ENCODE assay signal across 13 cellular contexts in the genomic region with DNA sequence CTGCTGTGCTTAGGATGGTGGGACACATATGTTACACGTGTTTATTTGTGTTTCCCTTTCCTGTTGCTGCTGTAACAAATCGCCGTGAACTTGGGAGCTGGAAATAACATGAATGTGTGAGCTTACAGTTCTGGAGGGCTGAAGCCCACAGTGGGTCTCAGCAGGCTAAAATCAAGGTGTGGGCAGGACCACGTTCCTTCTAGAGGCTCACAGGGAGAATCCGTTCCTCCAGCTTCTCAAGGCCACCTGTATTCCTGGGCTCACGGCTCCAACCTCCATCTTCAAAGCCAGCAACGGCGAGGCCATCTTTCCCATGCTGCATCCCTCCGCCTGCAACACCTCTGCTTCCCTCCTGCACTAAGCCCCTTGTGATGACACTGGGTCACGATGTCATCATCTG. TPM values are rescaled to one million over a fixed set of nuclear protein-coding genes. Genes with fewer than 3 reads are reported as not detected.
DNase-seq lines count a peak whose midpoint lies in the region; ATAC-seq and TF ChIP-seq lines count a peak whose summit lies in the region.
"Had no signal": no experiment of that assay in that cellular context is flagged by ENCODE, and none has a peak within 500 bp of the region (broad histone marks: within the 10 kb centered on the region; RNA-seq: fewer than 3 reads in every experiment).

No MANE protein-coding gene starts in this region.

- peaks cover 22% of the 10 kb centered on the region for H3K9me3 Mint-ChIP-seq in activated CD4-positive, alpha-beta T cell treated with anti-CD3 and anti-CD28 coated beads, Interleukin-2, amount 10 ng/mL, durations not matched to agents 7 days and 5 days
- no peaks in the 10 kb centered on the region for H3K9me3 Mint-ChIP-seq in endothelial cell (ENCODE audit: unreplicated experiment)
- peaks cover 2 to 6% of the 10 kb centered on the region in 2 donors for H3K9me3 Mint-ChIP-seq in stimulated activated naive B cell treated with anti-CD40 and anti-IgM and Interleukin-4, amounts not matched to agents 10 μg/mL and 1 μg/mL and 100 μg/mL, for 72 hours

- intact Hi-C loops in spleen (cut with DNase I; ENCODE audit: low total_unique reads), result no loop called here

- no peak for ATAC-seq in stimulated activated naive B cell treated with anti-CD40 and anti-IgM and Interleukin-4, amounts not matched to agents 10 μg/mL and 1 μg/mL and 100 μg/mL, for 72 hours (replicated peaks)
- ATAC-seq in GM21515 (IDR thresholded peaks at IDR 0.05; ENCODE audit: unreplicated experiment), result no peak
- ATAC-seq: gastrocnemius medialis had no signal

- H3K27ac ChIP-seq in Peyer's patch (peak overlapping the region in 3 of 4 donors; percentile 8 to 76 (median 51)), spleen (peak overlapping the region in 3 of 8 donors; percentile 32 to 76 (median 47))

- 76 to 84% (median 82%) methylated on average over 10 of the region's 10 CpGs for WGBS in spleen, 5 donors

- H3K4me3 Mint-ChIP-seq in activated CD4-positive, alpha-beta T cell treated with anti-CD3 and anti-CD28 coated beads, Interleukin-2, amount 10 ng/mL, durations not matched to agents 7 days and 5 days, result peak overlapping the region; percentile 74
- no peak overlapping the region for H3K4me3 Mint-ChIP-seq in endothelial cell (ENCODE audit: unreplicated experiment)
- no peak overlapping the region for H3K4me3 Mint-ChIP-seq in stimulated activated naive B cell treated with anti-CD40 and anti-IgM and Interleukin-4, amounts not matched to agents 10 μg/mL and 1 μg/mL and 100 μg/mL, for 72 hours

- TF ChIP-seq POLR2A in Peyer's patch (IDR thresholded peaks at IDR 0.05), result no peak
- no peak for TF ChIP-seq POLR2A in spleen (IDR thresholded peaks at IDR 0.05)

- no peak for DNase-seq in activated CD4-positive, alpha-beta T cell treated with anti-CD3 and anti-CD28 coated beads, Interleukin-2, amount 10 ng/mL, durations not matched to agents 7 days and 5 days
- no peak for DNase-seq in activated CD4-positive, alpha-beta T cell treated with anti-CD3 and anti-CD28 coated beads, Interleukin-2, amount 50 U/mL, for 4 hours
- DNase-seq in Peyer's patch, result no peak
- no peak for DNase-seq in endothelial cell (ENCODE audit: low spot score)
- DNase-seq in stimulated activated naive B cell treated with anti-CD40 and anti-IgM and Interleukin-4, amounts not matched to agents 10 μg/mL and 1 μg/mL and 100 μg/mL, for 72 hours, result no peak
- no peak for DNase-seq in NCI-H510A (lab: John Stamatoyannopoulos, UW)
- no peak for DNase-seq in spleen
- DNase-seq: DMS 273 treated with DMSO at 0.1 percent for 48 hours, gastrocnemius medialis, NCI-H1092, NCI-H345 had no signal

- CTCF ChIA-PET in activated CD4-positive, alpha-beta T cell treated with anti-CD3 and anti-CD28 coated beads, Interleukin-2, amount 10 ng/mL, durations not matched to agents 7 days and 5 days (lab: Charles Lee), result interaction anchor here (0.6 to 5.5 kb wide), 11 partner anchors 8 to 251 kb away, joined by 3 to 42 read pairs (median 5); no protein-coding TSS in a partner anchor

- H3K4me1 Mint-ChIP-seq in activated CD4-positive, alpha-beta T cell treated with anti-CD3 and anti-CD28 coated beads, Interleukin-2, amount 10 ng/mL, durations not matched to agents 7 days and 5 days, result peaks cover 86% of the 10 kb centered on the region
- peaks cover 21% of the 10 kb centered on the region for H3K4me1 Mint-ChIP-seq in endothelial cell (ENCODE audit: unreplicated experiment)
- H3K4me1 Mint-ChIP-seq in stimulated activated naive B cell treated with anti-CD40 and anti-IgM and Interleukin-4, amounts not matched to agents 10 μg/mL and 1 μg/mL and 100 μg/mL, for 72 hours, result peaks cover 21 to 32% of the 10 kb centered on the region in 2 donors

- no peaks in the 10 kb centered on the region for H3K27me3 ChIP-seq in Peyer's patch
- H3K27me3 ChIP-seq in spleen (replicated peaks in 1 of 7), result no peaks in the 10 kb centered on the region
- H3K27me3 ChIP-seq: gastrocnemius medialis had no signal

- H3K4me3 ChIP-seq in Peyer's patch (no peak overlapping the region), spleen (no peak overlapping the region)
- H3K4me3 ChIP-seq: gastrocnemius medialis had no signal

- H3K9me3 ChIP-seq in Peyer's patch (no peaks in the 10 kb centered on the region), spleen (peaks cover 0 to 5% (median 0%) of the 10 kb centered on the region in 8 donors)
- H3K9me3 ChIP-seq: gastrocnemius medialis had no signal

- H3K36me3 Mint-ChIP-seq in activated CD4-positive, alpha-beta T cell treated with anti-CD3 and anti-CD28 coated beads, Interleukin-2, amount 10 ng/mL, durations not matched to agents 7 days and 5 days (ENCODE audit: low read depth), result peaks cover 47% of the 10 kb centered on the region
- peaks cover 5% of the 10 kb centered on the region for H3K36me3 Mint-ChIP-seq in endothelial cell (ENCODE audit: low read depth, unreplicated experiment)
- H3K36me3 Mint-ChIP-seq in stimulated activated naive B cell treated with anti-CD40 and anti-IgM and Interleukin-4, amounts not matched to agents 10 μg/mL and 1 μg/mL and 100 μg/mL, for 72 hours, result no peaks in the 10 kb centered on the region

- peak overlapping the region; percentile 92 for H3K27ac Mint-ChIP-seq in activated CD4-positive, alpha-beta T cell treated with anti-CD3 and anti-CD28 coated beads, Interleukin-2, amount 10 ng/mL, durations not matched to agents 7 days and 5 days
- H3K27ac Mint-ChIP-seq in endothelial cell (ENCODE audit: unreplicated experiment), result peak overlapping the region; percentile 66
- H3K27ac Mint-ChIP-seq in stimulated activated naive B cell treated with anti-CD40 and anti-IgM and Interleukin-4, amounts not matched to agents 10 μg/mL and 1 μg/mL and 100 μg/mL, for 72 hours, result peak overlapping the region; percentile 33

- H3K4me1 ChIP-seq in Peyer's patch (peaks cover 0 to 8% (median 1%) of the 10 kb centered on the region in 4 donors), spleen (peaks cover 0 to 46% (median 18%) of the 10 kb centered on the region in 6 donors)
- H3K4me1 ChIP-seq: gastrocnemius medialis had no signal

- TF ChIP-seq CTCF in Peyer's patch (IDR thresholded peaks at IDR 0.05), result no peak
- TF ChIP-seq CTCF in endothelial cell (IDR thresholded peaks at IDR 0.05; ENCODE audit: unreplicated experiment), result no peak
- no peak for TF ChIP-seq CTCF in spleen (IDR thresholded peaks at IDR 0.05 in 8 of 11, conservative IDR thresholded peaks at IDR 0.05 in 3 of 11)

- H3K27me3 Mint-ChIP-seq in activated CD4-positive, alpha-beta T cell treated with anti-CD3 and anti-CD28 coated beads, Interleukin-2, amount 10 ng/mL, durations not matched to agents 7 days and 5 days, result no peaks in the 10 kb centered on the region
- peaks cover 13% of the 10 kb centered on the region for H3K27me3 Mint-ChIP-seq in endothelial cell (ENCODE audit: unreplicated experiment)
- H3K27me3 Mint-ChIP-seq in stimulated activated naive B cell treated with anti-CD40 and anti-IgM and Interleukin-4, amounts not matched to agents 10 μg/mL and 1 μg/mL and 100 μg/mL, for 72 hours, result peaks cover 32 to 35% of the 10 kb centered on the region in 2 donors

- POLR2A ChIA-PET in activated CD4-positive, alpha-beta T cell treated with anti-CD3 and anti-CD28 coated beads, Interleukin-2, amount 10 ng/mL, durations not matched to agents 7 days and 5 days (lab: Charles Lee), result interaction anchor here (0.5 kb wide), 1 partner anchor 32 kb away, joined by 3 read pairs; no protein-coding TSS in a partner anchor

- no peaks in the 10 kb centered on the region for H3K36me3 ChIP-seq in Peyer's patch
- no peaks in the 10 kb centered on the region for H3K36me3 ChIP-seq in spleen
- H3K36me3 ChIP-seq: gastrocnemius medialis had no signal

RNA-seq across cellular contexts. Expression of gene PTGIS, which starts 27.4 kb away (rescaled TPM):
- under 1 TPM; 0.40 to 0.62 TPM for total RNA-seq in activated CD4-positive, alpha-beta T cell treated with anti-CD3 and anti-CD28 coated beads, Interleukin-2, amount 10 ng/mL, durations not matched to agents 7 days and 5 days
- 10 to 100 TPM in 2 of 4 donors, 1 to 10 TPM in 2; 3.5 to 30.5 (median 11.1) TPM for total RNA-seq in Peyer's patch
- 12.2 TPM for total RNA-seq in endothelial cell (ENCODE audit: unreplicated experiment)
- 1 to 10 TPM in 3 of 7 donors, under 1 TPM in 4; 0.34 to 1.6 (median 0.98) TPM for total RNA-seq in spleen
- 1 to 10 TPM in 1 of 3 donors, under 1 TPM in 2; 0.15 to 1.5 (median 0.86) TPM for polyA plus RNA-seq in spleen
- polyA plus RNA-seq: keratinocyte had no signal

Comparison
In these comparisons a context has a peak if more than half of its experiments do, and no peak if none do; other contexts are left out.
1. H3K27ac Mint-ChIP-seq: peak in every context shown above with its lines; median percentile 92 in activated CD4-positive, alpha-beta T cell treated with anti-CD3 and anti-CD28 coated beads, Interleukin-2, amount 10 ng/mL, durations not matched to agents 7 days and 5 days; 66 in endothelial cell; 33 in stimulated activated naive B cell treated with anti-CD40 and anti-IgM and Interleukin-4, amounts not matched to agents 10 μg/mL and 1 μg/mL and 100 μg/mL, for 72 hours.